In genomic region chr3:52124126-52124525, GRCh38 we compare ENCODE assay signal across 14 cellular contexts. TPM values are rescaled to one million over a fixed set of nuclear protein-coding genes. Genes with fewer than 3 reads are reported as not detected.
DNase-seq lines count a peak whose midpoint lies in the region; ATAC-seq and TF ChIP-seq lines count a peak whose summit lies in the region.
"Had no signal": no experiment of that assay in that cellular context is flagged by ENCODE, and none has a peak within 500 bp of the region (broad histone marks: within the 10 kb centered on the region; RNA-seq: fewer than 3 reads in every experiment).

No MANE protein-coding gene starts in this region.

- CTCF ChIA-PET in activated naive CD4-positive, alpha-beta T cell treated with anti-CD3 and anti-CD28 coated beads, Interleukin-2, amount 10 ng/mL, durations not matched to agents 7 days and 5 days (lab: Charles Lee) = interaction anchor here (0.7 to 9.3 kb wide), 14 partner anchors 11 to 182 kb away, joined by 3 to 135 read pairs (median 4); partner anchors contain the start of genes DUSP7, PARP3 and RRP9
- CTCF ChIA-PET in activated naive CD4-positive, alpha-beta T cell treated with anti-CD3 and anti-CD28 coated beads for 36 hours (lab: Charles Lee) = interaction anchor here (0.7 to 5.5 kb wide), 8 partner anchors 10 to 123 kb away, joined by 3 to 32 read pairs (median 4); no protein-coding TSS in a partner anchor

- H3K4me1 Mint-ChIP-seq in activated naive CD4-positive, alpha-beta T cell treated with anti-CD3 and anti-CD28 coated beads, Interleukin-2, amount 10 ng/mL, durations not matched to agents 7 days and 5 days = peaks cover 25% of the 10 kb centered on the region
- peaks cover 3% of the 10 kb centered on the region for H3K4me1 Mint-ChIP-seq in activated naive CD4-positive, alpha-beta T cell treated with anti-CD3 and anti-CD28 coated beads for 36 hours (ENCODE audit: low read depth)
- peaks cover 49% of the 10 kb centered on the region for H3K4me1 Mint-ChIP-seq in CD14-positive monocyte
- H3K4me1 Mint-ChIP-seq in dendritic cell treated with granulocyte-macrophage colony-stimulating factor and Interleukin-4, amounts not matched to agents 40 ng/mL and 50 ng/mL, for 4 days (ENCODE audit: low read depth) = peaks cover 56% of the 10 kb centered on the region

- H3K4me1 ChIP-seq in aorta (ENCODE audit: control insufficient read depth in 1 of 2, insufficient read depth in 2 of 2, low read length in 2 of 2) = no peaks in the 10 kb centered on the region

- WGBS in aorta, 2 donors = 91 to 94% methylated on average over 2 of the region's 2 CpGs

- no peak for ATAC-seq in aorta (ENCODE audit: low FRiP score)

- H3K27ac Mint-ChIP-seq in activated naive CD4-positive, alpha-beta T cell treated with anti-CD3 and anti-CD28 coated beads, Interleukin-2, amount 10 ng/mL, durations not matched to agents 7 days and 5 days = no peak overlapping the region
- H3K27ac Mint-ChIP-seq in activated naive CD4-positive, alpha-beta T cell treated with anti-CD3 and anti-CD28 coated beads for 36 hours = no peak overlapping the region
- peak overlapping the region in 5 of 7 donors; percentile 5 to 47 (median 36) for H3K27ac Mint-ChIP-seq in CD14-positive monocyte
- H3K27ac Mint-ChIP-seq in dendritic cell treated with granulocyte-macrophage colony-stimulating factor and Interleukin-4, amounts not matched to agents 40 ng/mL and 50 ng/mL, for 4 days = peak overlapping the region; percentile 92
- H3K27ac Mint-ChIP-seq: CD4-positive, alpha-beta T cell; GM23338; IgD-negative memory B cell had no signal

- H3K4me3 ChIP-seq in aorta (ENCODE audit: low read length in 2 of 2) = no peak overlapping the region
- H3K4me3 ChIP-seq: GM23338 had no signal

- no peaks in the 10 kb centered on the region for H3K27me3 ChIP-seq in aorta (ENCODE audit: control insufficient read depth in 1 of 2, insufficient read depth in 2 of 2, low read length in 1 of 2)

- H3K27me3 Mint-ChIP-seq in activated naive CD4-positive, alpha-beta T cell treated with anti-CD3 and anti-CD28 coated beads, Interleukin-2, amount 10 ng/mL, durations not matched to agents 7 days and 5 days = no peaks in the 10 kb centered on the region
- H3K27me3 Mint-ChIP-seq in activated naive CD4-positive, alpha-beta T cell treated with anti-CD3 and anti-CD28 coated beads for 36 hours (ENCODE audit: low read depth) = no peaks in the 10 kb centered on the region
- no peaks in the 10 kb centered on the region for H3K27me3 Mint-ChIP-seq in CD14-positive monocyte (ENCODE audit: low read depth in 3 of 3)
- H3K27me3 Mint-ChIP-seq in dendritic cell treated with granulocyte-macrophage colony-stimulating factor and Interleukin-4, amounts not matched to agents 40 ng/mL and 50 ng/mL, for 4 days = no peaks in the 10 kb centered on the region
- H3K27me3 Mint-ChIP-seq: CD4-positive, alpha-beta T cell; IgD-negative memory B cell had no signal

- peak; percentile 13 for DNase-seq in activated naive CD4-positive, alpha-beta T cell treated with anti-CD3 and anti-CD28 coated beads, Interleukin-2, amount 10 ng/mL, durations not matched to agents 7 days and 5 days
- DNase-seq in activated naive CD4-positive, alpha-beta T cell treated with anti-CD3 and anti-CD28 coated beads for 36 hours = no peak
- peak; percentile 20 for DNase-seq in CD14-positive monocyte (ENCODE audit: low spot score)
- peak; percentile 15 to 53 for DNase-seq in aorta
- no peak for DNase-seq in GM20000 (ENCODE audit: low spot score)
- no peak for DNase-seq in LoVo (ENCODE audit: low spot score)
- DNase-seq: Calu3; CD4-positive, alpha-beta T cell; DMS 273 treated with DMSO at 0.1 percent for 48 hours; H7 had no signal

- H3K36me3 Mint-ChIP-seq in activated naive CD4-positive, alpha-beta T cell treated with anti-CD3 and anti-CD28 coated beads, Interleukin-2, amount 10 ng/mL, durations not matched to agents 7 days and 5 days = peaks cover 18% of the 10 kb centered on the region
- peaks cover 14% of the 10 kb centered on the region for H3K36me3 Mint-ChIP-seq in activated naive CD4-positive, alpha-beta T cell treated with anti-CD3 and anti-CD28 coated beads for 36 hours (ENCODE audit: low read depth)
- peaks cover 23 to 43% of the 10 kb centered on the region in 2 donors for H3K36me3 Mint-ChIP-seq in CD14-positive monocyte
- peaks cover 6% of the 10 kb centered on the region for H3K36me3 Mint-ChIP-seq in dendritic cell treated with granulocyte-macrophage colony-stimulating factor and Interleukin-4, amounts not matched to agents 40 ng/mL and 50 ng/mL, for 4 days (ENCODE audit: low read depth)
- H3K36me3 Mint-ChIP-seq: IgD-negative memory B cell had no signal

- no peak overlapping the region for H3K27ac ChIP-seq in aorta (ENCODE audit: low read depth in 1 of 2, low read length in 2 of 2)
- H3K27ac ChIP-seq: 22Rv1 had no signal

- no peaks in the 10 kb centered on the region for H3K36me3 ChIP-seq in aorta (ENCODE audit: control insufficient read depth in 1 of 2, insufficient read depth in 2 of 2, low read length in 1 of 2)

- H3K9me3 Mint-ChIP-seq in activated naive CD4-positive, alpha-beta T cell treated with anti-CD3 and anti-CD28 coated beads, Interleukin-2, amount 10 ng/mL, durations not matched to agents 7 days and 5 days = no peaks in the 10 kb centered on the region
- no peaks in the 10 kb centered on the region for H3K9me3 Mint-ChIP-seq in activated naive CD4-positive, alpha-beta T cell treated with anti-CD3 and anti-CD28 coated beads for 36 hours
- H3K9me3 Mint-ChIP-seq in CD14-positive monocyte = no peaks in the 10 kb centered on the region
- no peaks in the 10 kb centered on the region for H3K9me3 Mint-ChIP-seq in dendritic cell treated with granulocyte-macrophage colony-stimulating factor and Interleukin-4, amounts not matched to agents 40 ng/mL and 50 ng/mL, for 4 days
- H3K9me3 Mint-ChIP-seq: CD4-positive, alpha-beta T cell; GM23338; IgD-negative memory B cell had no signal

- no peaks in the 10 kb centered on the region for H3K9me3 ChIP-seq in aorta (ENCODE audit: control insufficient read depth, low read length)

- intact Hi-C loops in activated naive CD4-positive, alpha-beta T cell treated with anti-CD3 and anti-CD28 coated beads for 36 hours (cut with micrococcal nuclease) = no loop called here
- intact Hi-C loops in CD14-positive monocyte (cut with micrococcal nuclease) (loop anchor here (5.0 kb wide), 3 partner anchors 67 to 187 kb away; partner anchors contain the start of genes DUSP7 (in 1 of the 2), PARP3 (in 1 of the 2) and RRP9 (in 1 of the 2)), aorta (cut with DNase I) (no loop called here)
- intact Hi-C loops in dendritic cell treated with granulocyte-macrophage colony-stimulating factor and Interleukin-4, amounts not matched to agents 40 ng/mL and 50 ng/mL, for 4 days (cut with micrococcal nuclease) = loop anchor here (5.0 kb wide), 1 partner anchor 37 kb away; no protein-coding TSS in a partner anchor

- TF ChIP-seq CTCF in CD14-positive monocyte (IDR thresholded peaks at IDR 0.05) (no peak), GM20000 (IDR thresholded peaks at IDR 0.05; ENCODE audit: extremely low read depth, missing control alignments) (no peak)

- H3K4me3 Mint-ChIP-seq in activated naive CD4-positive, alpha-beta T cell treated with anti-CD3 and anti-CD28 coated beads, Interleukin-2, amount 10 ng/mL, durations not matched to agents 7 days and 5 days = no peak overlapping the region
- H3K4me3 Mint-ChIP-seq in activated naive CD4-positive, alpha-beta T cell treated with anti-CD3 and anti-CD28 coated beads for 36 hours = no peak overlapping the region
- no peak overlapping the region for H3K4me3 Mint-ChIP-seq in CD14-positive monocyte
- H3K4me3 Mint-ChIP-seq in dendritic cell treated with granulocyte-macrophage colony-stimulating factor and Interleukin-4, amounts not matched to agents 40 ng/mL and 50 ng/mL, for 4 days = no peak overlapping the region
- H3K4me3 Mint-ChIP-seq: CD4-positive, alpha-beta T cell; GM23338 had no signal

RNA-seq across cellular contexts. Expression of gene POC1A, which starts 30.1 kb away (rescaled TPM):
- total RNA-seq in activated naive CD4-positive, alpha-beta T cell treated with anti-CD3 and anti-CD28 coated beads for 36 hours = 10 to 100 TPM; 32.3 to 32.7 TPM
- 1 to 10 TPM; 1.2 to 2.0 TPM for polyA plus RNA-seq in CD14-positive monocyte
- 1 to 10 TPM in 1 of 2 donors, under 1 TPM in 1; 0.91 to 2.1 TPM for total RNA-seq in aorta
- polyA plus RNA-seq in aorta = 1 to 10 TPM in 1 of 2 donors, under 1 TPM in 1; 0.38 to 1.6 TPM

Comparison
In these comparisons a context has a peak if more than half of its experiments do, and no peak if none do; other contexts are left out.
1. DNase-seq: peak in activated naive CD4-positive, alpha-beta T cell treated with anti-CD3 and anti-CD28 coated beads, Interleukin-2, amount 10 ng/mL, durations not matched to agents 7 days and 5 days (single experiment), CD14-positive monocyte (single experiment) and aorta (2 of 2); none in activated naive CD4-positive, alpha-beta T cell treated with anti-CD3 and anti-CD28 coated beads for 36 hours (single experiment), GM20000 (single experiment) and LoVo (single experiment).
2. H3K27ac Mint-ChIP-seq: peak in CD14-positive monocyte (5 of 7) and dendritic cell treated with granulocyte-macrophage colony-stimulating factor and Interleukin-4, amounts not matched to agents 40 ng/mL and 50 ng/mL, for 4 days (single experiment); none in activated naive CD4-positive, alpha-beta T cell treated with anti-CD3 and anti-CD28 coated beads, Interleukin-2, amount 10 ng/mL, durations not matched to agents 7 days and 5 days (single experiment) and activated naive CD4-positive, alpha-beta T cell treated with anti-CD3 and anti-CD28 coated beads for 36 hours (single experiment).
3. RNA of gene POC1A, which starts 30.1 kb away (total RNA-seq): 32.3 to 32.7 TPM in activated naive CD4-positive, alpha-beta T cell treated with anti-CD3 and anti-CD28 coated beads for 36 hours; 0.91 to 2.1 TPM in aorta; every median in the first group is over 10 times any median in the second.
4. intact Hi-C loops: an anchor here in CD14-positive monocyte (5.0 kb wide) and dendritic cell treated with granulocyte-macrophage colony-stimulating factor and Interleukin-4, amounts not matched to agents 40 ng/mL and 50 ng/mL, for 4 days (5.0 kb wide); none called in activated naive CD4-positive, alpha-beta T cell treated with anti-CD3 and anti-CD28 coated beads for 36 hours and aorta.